Comparison of ENCODE assay signal across 2 cellular contexts in genomic region chr6:163198396-163198795, GRCh38.
TF ChIP-seq lines count a peak whose summit lies in the region.

No MANE protein-coding gene starts in this region.

TF ChIP-seq in H1, 55 proteins besides CTCF, POLR2A, EP300 and RAD21 (continued from another document):
- TF ChIP-seq EGR1 (IDR thresholded peaks at IDR 0.05; ENCODE audit: borderline replicate concordance, low read depth, low read length) (no peak), CBX5 (IDR thresholded peaks at IDR 0.05; ENCODE audit: low read depth, low read length) (no peak), TAF7 (optimal IDR thresholded peaks at IDR 0.05; ENCODE audit: borderline replicate concordance, low read depth, low read length) (no peak), GTF2F1 (IDR thresholded peaks at IDR 0.05; ENCODE audit: borderline replicate concordance, low read depth, low read length) (no peak), CREB1 (IDR thresholded peaks at IDR 0.05) (no peak), POU5F1 (IDR thresholded peaks at IDR 0.05; ENCODE audit: low read depth, low read length) (no peak), SIN3A (conservative IDR thresholded peaks at IDR 0.05 in 1 of 2, IDR thresholded peaks at IDR 0.05 in 1 of 2; ENCODE audit: low read depth in 1 of 2, low read length in 2 of 2) (no peak), YY1 (IDR thresholded peaks at IDR 0.05; ENCODE audit: low read depth, low read length) (no peak), CTBP2 (IDR thresholded peaks at IDR 0.05; ENCODE audit: borderline replicate concordance, insufficient read depth, insufficient read length, low read length) (no peak), TBP (IDR thresholded peaks at IDR 0.05; ENCODE audit: low read depth, low read length) (no peak), GABPA (IDR thresholded peaks at IDR 0.05; ENCODE audit: borderline replicate concordance, insufficient read depth, low read length) (no peak), SAP30 (IDR thresholded peaks at IDR 0.05; ENCODE audit: insufficient read depth, insufficient replicate concordance, low read length) (no peak), SP4 (IDR thresholded peaks at IDR 0.05; ENCODE audit: low read length) (no peak)
TF ChIP-seq in H1: peak in this region for 0.

TF ChIP-seq in WTC11, 78 proteins besides CTCF, POLR2A, EP300 and RAD21:
- no peak for TF ChIP-seq CDX4 (CRISPR knock-in tag; IDR thresholded peaks at IDR 0.05; ENCODE audit: borderline replicate concordance)
- TF ChIP-seq E2F4 (CRISPR knock-in tag; IDR thresholded peaks at IDR 0.05; ENCODE audit: borderline replicate concordance, low read depth), result no peak
- TF ChIP-seq ZNF121 (CRISPR knock-in tag; IDR thresholded peaks at IDR 0.05), result no peak
- TF ChIP-seq USF2 (CRISPR knock-in tag; IDR thresholded peaks at IDR 0.05), result no peak
- no peak for TF ChIP-seq NFE2L1 (CRISPR knock-in tag; IDR thresholded peaks at IDR 0.05)
- TF ChIP-seq IRF2 (CRISPR knock-in tag; IDR thresholded peaks at IDR 0.05; ENCODE audit: borderline replicate concordance, low read depth), result no peak
- TF ChIP-seq GTF2I (CRISPR knock-in tag; conservative IDR thresholded peaks at IDR 0.05), result no peak
- TF ChIP-seq ELF4 (CRISPR knock-in tag; IDR thresholded peaks at IDR 0.05; ENCODE audit: low read depth), result no peak
- no peak for TF ChIP-seq USF1 (CRISPR knock-in tag; IDR thresholded peaks at IDR 0.05)
- TF ChIP-seq SMAD3 (CRISPR knock-in tag; IDR thresholded peaks at IDR 0.05; ENCODE audit: borderline replicate concordance), result no peak
- no peak for TF ChIP-seq ZNF317 (CRISPR knock-in tag; IDR thresholded peaks at IDR 0.05; ENCODE audit: borderline replicate concordance, low read depth)
- no peak for TF ChIP-seq IRF1 (CRISPR knock-in tag; IDR thresholded peaks at IDR 0.05)
- TF ChIP-seq PREB (CRISPR knock-in tag; IDR thresholded peaks at IDR 0.05; ENCODE audit: borderline replicate concordance), result no peak
- no peak for TF ChIP-seq TEAD4 (CRISPR knock-in tag; IDR thresholded peaks at IDR 0.05)
- TF ChIP-seq ARID4B (CRISPR knock-in tag; IDR thresholded peaks at IDR 0.05; ENCODE audit: borderline replicate concordance), result no peak
TF ChIP-seq in WTC11: peak in this region for 0.
